ENCODE assay signal across 19 cellular contexts in genomic region chr16:74053310-74053709, GRCh38.
"Had no signal": no experiment of that assay in that cellular context is flagged by ENCODE, and none has a peak within 500 bp of the region (broad histone marks: within the 10 kb centered on the region; RNA-seq: fewer than 3 reads in every experiment).

No MANE protein-coding gene starts in this region.

- H3K9me3 ChIP-seq: body of pancreas had no signal

- H3K27ac Mint-ChIP-seq: activated CD4-positive, alpha-beta memory T cell treated with anti-CD3 and anti-CD28 coated beads for 36 hours; activated CD4-positive, alpha-beta T cell treated with anti-CD3 and anti-CD28 coated beads, Interleukin-2, amount 10 ng/mL, durations not matched to agents 7 days and 5 days; activated naive CD4-positive, alpha-beta T cell treated with anti-CD3 and anti-CD28 coated beads, Interleukin-2, amount 50 U/mL, for 72 hours; activated naive CD8-positive, alpha-beta T cell treated with anti-CD3 and anti-CD28 coated beads, Interleukin-2, amount 50 U/mL, for 24 hours; T-helper 17 cell had no signal

- H3K9me3 Mint-ChIP-seq: activated CD4-positive, alpha-beta memory T cell treated with anti-CD3 and anti-CD28 coated beads for 36 hours had no signal

- H3K4me3 Mint-ChIP-seq: activated CD4-positive, alpha-beta memory T cell treated with anti-CD3 and anti-CD28 coated beads for 36 hours; activated CD4-positive, alpha-beta T cell treated with anti-CD3 and anti-CD28 coated beads, Interleukin-2, amount 10 ng/mL, durations not matched to agents 7 days and 5 days; activated naive CD8-positive, alpha-beta T cell treated with anti-CD3 and anti-CD28 coated beads, Interleukin-2, amount 50 U/mL, for 24 hours; activated T-cell treated with anti-CD3 and anti-CD28 coated beads, Interleukin-2, amount 50 U/mL, for 4 hours; T-helper 17 cell had no signal

- DNase-seq: activated CD4-positive, alpha-beta memory T cell treated with anti-CD3 and anti-CD28 coated beads for 36 hours; activated CD4-positive, alpha-beta T cell treated with anti-CD3 and anti-CD28 coated beads, Interleukin-2, amount 10 ng/mL, durations not matched to agents 7 days and 5 days; activated CD4-positive, CD25-positive, alpha-beta regulatory T cell; activated CD8-positive, alpha-beta memory T cell treated with anti-CD3 and anti-CD28 coated beads for 24 hours; activated effector memory CD4-positive, alpha-beta T cell treated with anti-CD3 and anti-CD28 coated beads, Interleukin-2, amount 50 U/mL, for 16 hours; activated naive CD4-positive, alpha-beta T cell treated with Interleukin-2 at 50 U/mL for 16 hours; activated naive CD8-positive, alpha-beta T cell treated with anti-CD3 and anti-CD28 coated beads, Interleukin-2, amount 50 U/mL, for 24 hours; activated T-cell treated with anti-CD3 and anti-CD28 coated beads, Interleukin-2, amount 50 U/mL, for 4 hours; amniotic stem cell; body of pancreas; central memory CD4-positive, alpha-beta T cell; NCI-H2029; NCI-H510A treated with DMSO at 0.1 percent for 48 hours; PC-3; SHP77 treated with DMSO at 0.1 percent for 48 hours; T-helper 17 cell; T1000 had no signal

- ATAC-seq: activated naive CD4-positive, alpha-beta T cell treated with anti-CD3 and anti-CD28 coated beads, Interleukin-2, amount 50 U/mL, for 72 hours; activated naive CD8-positive, alpha-beta T cell treated with anti-CD3 and anti-CD28 coated beads, Interleukin-2, amount 50 U/mL, for 24 hours; activated T-cell treated with anti-CD3 and anti-CD28 coated beads, Interleukin-2, amount 50 U/mL, for 4 hours; body of pancreas; PC-3; T-helper 17 cell had no signal

- H3K36me3 Mint-ChIP-seq: activated CD4-positive, alpha-beta memory T cell treated with anti-CD3 and anti-CD28 coated beads for 36 hours; activated naive CD4-positive, alpha-beta T cell treated with anti-CD3 and anti-CD28 coated beads, Interleukin-2, amount 50 U/mL, for 72 hours had no signal

- H3K4me3 ChIP-seq: ascending aorta, body of pancreas had no signal

- H3K27ac ChIP-seq: ascending aorta, body of pancreas had no signal

- H3K4me1 ChIP-seq: ascending aorta, body of pancreas had no signal

- H3K4me1 Mint-ChIP-seq: activated naive CD8-positive, alpha-beta T cell treated with anti-CD3 and anti-CD28 coated beads, Interleukin-2, amount 50 U/mL, for 24 hours; T-helper 17 cell had no signal

- H3K36me3 ChIP-seq: ascending aorta had no signal

- H3K27me3 Mint-ChIP-seq: activated CD4-positive, alpha-beta memory T cell treated with anti-CD3 and anti-CD28 coated beads for 36 hours; activated naive CD8-positive, alpha-beta T cell treated with anti-CD3 and anti-CD28 coated beads, Interleukin-2, amount 50 U/mL, for 24 hours; T-helper 17 cell had no signal

- H3K27me3 ChIP-seq: ascending aorta, body of pancreas had no signal
